Comparison of ENCODE assay signal across 1 cellular context in genomic region chr19:54616840-54617560, GRCh38.
TF ChIP-seq lines count a peak whose summit lies in the region.

No MANE protein-coding gene starts in this region.

TF ChIP-seq in GM12878, 131 proteins besides CTCF, POLR2A, EP300 and RAD21 (continued from another document and continues in another):
- no peak for TF ChIP-seq BCLAF1 (IDR thresholded peaks at IDR 0.05)
- TF ChIP-seq BACH1 (IDR thresholded peaks at IDR 0.05; ENCODE audit: borderline replicate concordance) = peak; percentile 95
- TF ChIP-seq PML (IDR thresholded peaks at IDR 0.05; ENCODE audit: low read length) = peak; percentile 92
- TF ChIP-seq SKIL (IDR thresholded peaks at IDR 0.05; ENCODE audit: low read depth, poor library complexity, severe bottlenecking) = peak; percentile 84
- TF ChIP-seq ZNF274 (IDR thresholded peaks at IDR 0.05; ENCODE audit: insufficient read depth, insufficient read length) = no peak
- TF ChIP-seq SRF (IDR thresholded peaks at IDR 0.05; ENCODE audit: low read depth in 2 of 2, low read length in 2 of 2) = no peak
- no peak for TF ChIP-seq PRDM15 (CRISPR knock-in tag; IDR thresholded peaks at IDR 0.05)
- peak; percentile 89 for TF ChIP-seq MLLT1 (IDR thresholded peaks at IDR 0.05)
- no peak for TF ChIP-seq STAT1 (conservative IDR thresholded peaks at IDR 0.05)
- no peak for TF ChIP-seq ZNF592 (IDR thresholded peaks at IDR 0.05)
- no peak for TF ChIP-seq PKNOX1 (IDR thresholded peaks at IDR 0.05)
- TF ChIP-seq RUNX3 (IDR thresholded peaks at IDR 0.05; ENCODE audit: low read length) = peak; percentile 98
- no peak for TF ChIP-seq HDGF (IDR thresholded peaks at IDR 0.05)
- TF ChIP-seq IRF5 (IDR thresholded peaks at IDR 0.05; ENCODE audit: borderline replicate concordance) = no peak
- TF ChIP-seq CEBPZ (IDR thresholded peaks at IDR 0.05; ENCODE audit: low read depth, low read length) = peak; percentile 25; the same call in 1 of the 2 replicates
- TF ChIP-seq NFYA (IDR thresholded peaks at IDR 0.05; ENCODE audit: borderline replicate concordance, low read depth, low read length) = no peak
- TF ChIP-seq IRF3 (IDR thresholded peaks at IDR 0.05) = no peak
- TF ChIP-seq KAT2A (conservative IDR thresholded peaks at IDR 0.05; ENCODE audit: control insufficient read depth, low read depth, low read length) = no peak
- TF ChIP-seq TCF7 (IDR thresholded peaks at IDR 0.05; ENCODE audit: borderline replicate concordance) = no peak
- no peak for TF ChIP-seq E2F4 (IDR thresholded peaks at IDR 0.05; ENCODE audit: low read depth, low read length)
- TF ChIP-seq ZBTB11 (CRISPR knock-in tag; IDR thresholded peaks at IDR 0.05) = no peak
